8 cellular contexts compared by ENCODE assay signal in the genomic region with DNA sequence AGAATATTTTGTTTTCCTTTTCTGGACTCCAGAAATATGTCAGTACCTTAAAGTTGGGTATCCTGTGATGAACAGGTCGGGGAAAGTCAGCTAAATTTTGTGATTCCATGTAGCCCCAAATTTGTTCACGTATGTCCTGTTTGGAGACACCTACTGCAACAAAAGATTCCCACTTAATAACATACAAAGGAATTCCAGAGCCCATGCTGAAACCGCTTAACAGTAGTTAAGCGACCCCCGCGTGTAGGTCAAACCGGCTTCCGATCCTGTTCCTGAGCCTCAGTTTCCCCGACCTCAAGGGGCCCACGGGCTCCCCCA.
DNase-seq lines count a peak whose midpoint lies in the region; ATAC-seq and TF ChIP-seq lines count a peak whose summit lies in the region.

No MANE protein-coding gene starts in this region.

- TF ChIP-seq CTCF in DND-41 (IDR thresholded peaks at IDR 0.05; ENCODE audit: borderline replicate concordance, extremely low read depth, low read length, poor library complexity, severe bottlenecking) (no peak), OCI-LY1 (IDR thresholded peaks at IDR 0.05; ENCODE audit: low read length) (no peak), neutrophil (IDR thresholded peaks at IDR 0.05) (no peak)

- H3K36me3 ChIP-seq in DND-41 (ENCODE audit: insufficient read depth, low read length), result peaks cover 21% of the 10 kb centered on the region
- peaks cover 27% of the 10 kb centered on the region for H3K36me3 ChIP-seq in OCI-LY1 (ENCODE audit: insufficient read depth, low read length)
- H3K36me3 ChIP-seq in neutrophil, result peaks cover 25% of the 10 kb centered on the region

- H3K4me1 ChIP-seq in DND-41 (ENCODE audit: insufficient read depth, low read length) (peaks cover 29% of the 10 kb centered on the region), OCI-LY1 (ENCODE audit: insufficient read depth, low read length, severe bottlenecking) (peaks cover 13% of the 10 kb centered on the region), neutrophil (ENCODE audit: control insufficient read depth in 1 of 2, insufficient read depth in 1 of 2, low read depth in 1 of 2, low read length in 1 of 2) (peaks cover 13 to 16% of the 10 kb centered on the region in 2 experiments)

- ATAC-seq in DND-41 (ENCODE audit: insufficient read depth, low read depth) (peak; percentile 8; the same call in 2 of the 3 replicates), HG03565 (IDR thresholded peaks at IDR 0.05; ENCODE audit: unreplicated experiment) (no peak)

- peak overlapping the region; percentile 48 to 84 for H3K4me3 ChIP-seq in DND-41 (ENCODE audit: low read depth in 1 of 2, low read length in 2 of 2)
- H3K4me3 ChIP-seq in OCI-LY1 (ENCODE audit: low read depth, low read length, poor library complexity, severe bottlenecking), result peak overlapping the region; percentile 92
- peak overlapping the region; percentile 82 to 95 for H3K4me3 ChIP-seq in neutrophil (ENCODE audit: low read depth in 1 of 2, low read length in 1 of 2)

- H3F3A ChIP-seq in OCI-LY1 (ENCODE audit: insufficient read depth, low read length), result no peaks in the 10 kb centered on the region

- peak overlapping the region; percentile 83 for H3K27ac ChIP-seq in DND-41 (ENCODE audit: low read length)
- peak overlapping the region; percentile 49 for H3K27ac ChIP-seq in OCI-LY1 (ENCODE audit: low read depth, low read length, poor library complexity, severe bottlenecking)
- peak overlapping the region; percentile 50 for H3K27ac ChIP-seq in epithelial cell of prostate
- H3K27ac ChIP-seq in neutrophil, result peak overlapping the region; percentile 75

- H3K9me3 ChIP-seq in DND-41 (ENCODE audit: insufficient read depth, low read length, severe bottlenecking), result no peaks in the 10 kb centered on the region
- H3K9me3 ChIP-seq in OCI-LY1 (ENCODE audit: low read length), result no peaks in the 10 kb centered on the region
- H3K9me3 ChIP-seq in neutrophil, result no peaks in the 10 kb centered on the region

- H3K79me2 ChIP-seq in DND-41 (ENCODE audit: insufficient read depth, low read length) (peaks cover 11% of the 10 kb centered on the region), OCI-LY1 (ENCODE audit: insufficient read depth, low read length) (no peaks in the 10 kb centered on the region)

- H2AFZ ChIP-seq in DND-41 (ENCODE audit: low read depth, low read length), result peak overlapping the region; percentile 89
- no peak overlapping the region for H2AFZ ChIP-seq in OCI-LY1 (ENCODE audit: low read length)

- H3K27me3 ChIP-seq in DND-41 (ENCODE audit: insufficient read depth, low read length, poor library complexity) (no peaks in the 10 kb centered on the region), OCI-LY1 (ENCODE audit: insufficient read depth, low read length) (no peaks in the 10 kb centered on the region), neutrophil (peaks cover 37% of the 10 kb centered on the region)

- no peaks in the 10 kb centered on the region for H4K20me1 ChIP-seq in DND-41 (ENCODE audit: insufficient read depth, low read length)
- no peaks in the 10 kb centered on the region for H4K20me1 ChIP-seq in OCI-LY1 (ENCODE audit: insufficient read depth, low read length)

- DNase-seq in DND-41 (no peak), epithelial cell of prostate (ENCODE audit: low read depth, low spot score) (no peak), GM03348 (ENCODE audit: low spot score) (no peak)
- no peak for DNase-seq in stimulated activated CD4-positive, alpha-beta T cell treated with anti-CD3 and anti-CD28 coated beads, Interleukin-4, amount 100 ng/mL, for 24 hours
- DNase-seq in NK-92 treated with Interleukin-12 subunit alpha and Interleukin-12 subunit beta, amount 100 ng/mL, for 24 hours (lab: John Stamatoyannopoulos, UW), result no peak

- H3K9ac ChIP-seq in DND-41 (ENCODE audit: low read depth, low read length) (peak overlapping the region; percentile 82), OCI-LY1 (ENCODE audit: low read length) (peak overlapping the region; percentile 91)

- H3K9me2 ChIP-seq in OCI-LY1 (ENCODE audit: low read depth, low read length), result no peaks in the 10 kb centered on the region

- H3K4me2 ChIP-seq in DND-41 (ENCODE audit: insufficient read depth, low read length) (peak overlapping the region; percentile 84), OCI-LY1 (ENCODE audit: low read length) (peak overlapping the region; percentile 67)
